Comparison of ENCODE assay signal across 23 cellular contexts in the genomic region with DNA sequence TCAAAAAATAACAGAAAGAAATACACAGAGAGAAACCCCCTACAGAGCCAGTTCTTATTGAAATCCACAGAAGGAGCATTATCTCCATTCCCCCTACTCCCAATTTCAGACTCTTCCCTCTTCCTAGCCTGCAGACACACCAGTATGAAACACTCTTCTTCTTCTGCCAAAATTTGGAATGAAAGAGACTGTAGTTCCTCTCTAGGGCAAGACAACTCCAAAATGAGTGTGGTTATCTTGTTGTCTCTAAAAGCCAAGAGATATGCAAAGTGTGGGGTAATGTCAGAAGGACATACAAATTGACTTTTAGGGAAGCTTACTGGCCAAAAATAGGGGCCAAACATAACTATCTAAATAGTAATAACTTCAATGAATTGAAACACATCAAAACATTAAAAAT.
"Had no signal": no experiment of that assay in that cellular context is flagged by ENCODE, and none has a peak within 500 bp of the region (broad histone marks: within the 10 kb centered on the region; RNA-seq: fewer than 3 reads in every experiment).

No MANE protein-coding gene starts in this region.

- H3K9me3 ChIP-seq: colonic mucosa, esophagus squamous epithelium, gastroesophageal sphincter, mucosa of descending colon, pancreas, prostate gland, testis had no signal

- H3K36me3 Mint-ChIP-seq: stimulated activated naive B cell treated with anti-CD40 and anti-IgM and Interleukin-4, amounts not matched to agents 10 μg/mL and 1 μg/mL and 100 μg/mL, for 72 hours had no signal

- ATAC-seq: gastroesophageal sphincter; left lung; naive thymus-derived CD8-positive, alpha-beta T cell; pancreas; stimulated activated naive B cell treated with anti-CD40 and anti-IgM and Interleukin-4, amounts not matched to agents 10 μg/mL and 1 μg/mL and 100 μg/mL, for 72 hours; stimulated activated naive CD8-positive, alpha-beta T cell treated with anti-CD3 and anti-CD28 coated beads, Interleukin-15, amount 100 ng/mL, for 72 hours; upper lobe of right lung had no signal

- H3K36me3 ChIP-seq: colonic mucosa, esophagus squamous epithelium, gastroesophageal sphincter, left lung, pancreas, prostate gland, sigmoid colon, tibial nerve, upper lobe of right lung had no signal

- H3K27me3 ChIP-seq: colonic mucosa, esophagus squamous epithelium, gastroesophageal sphincter, left lung, pancreas, sigmoid colon, testis, tibial nerve, upper lobe of right lung had no signal

- H3K4me1 Mint-ChIP-seq: immature natural killer cell; naive thymus-derived CD8-positive, alpha-beta T cell; neural crest cell; stimulated activated naive CD8-positive, alpha-beta T cell treated with anti-CD3 and anti-CD28 coated beads, Interleukin-15, amount 100 ng/mL, for 72 hours had no signal

- H3K27ac Mint-ChIP-seq: immature natural killer cell; naive thymus-derived CD8-positive, alpha-beta T cell; stimulated activated naive B cell treated with anti-CD40 and anti-IgM and Interleukin-4, amounts not matched to agents 10 μg/mL and 1 μg/mL and 100 μg/mL, for 72 hours; stimulated activated naive CD8-positive, alpha-beta T cell treated with anti-CD3 and anti-CD28 coated beads, Interleukin-15, amount 100 ng/mL, for 72 hours had no signal

- H3K27me3 Mint-ChIP-seq: naive thymus-derived CD8-positive, alpha-beta T cell; stimulated activated naive CD8-positive, alpha-beta T cell treated with anti-CD3 and anti-CD28 coated beads, Interleukin-15, amount 100 ng/mL, for 72 hours had no signal

- H3K4me3 ChIP-seq: colonic mucosa, esophagus squamous epithelium, gastroesophageal sphincter, left lung, lung, mucosa of descending colon, pancreas, prostate gland, sigmoid colon, skin epidermis, testis, tibial nerve, upper lobe of right lung had no signal

- H3K4me1 ChIP-seq: colonic mucosa, esophagus squamous epithelium, gastroesophageal sphincter, left lung, pancreas, prostate gland, sigmoid colon, testis had no signal

- H3K4me3 Mint-ChIP-seq: immature natural killer cell; naive thymus-derived CD8-positive, alpha-beta T cell; neural crest cell; stimulated activated naive B cell treated with anti-CD40 and anti-IgM and Interleukin-4, amounts not matched to agents 10 μg/mL and 1 μg/mL and 100 μg/mL, for 72 hours; stimulated activated naive CD8-positive, alpha-beta T cell treated with anti-CD3 and anti-CD28 coated beads, Interleukin-15, amount 100 ng/mL, for 72 hours had no signal

- H3K27ac ChIP-seq: colonic mucosa, esophagus squamous epithelium, gastroesophageal sphincter, left lung, pancreas, prostate gland, sigmoid colon, skin epidermis, testis, tibial nerve, upper lobe of right lung had no signal

- DNase-seq: colonic mucosa; dermis blood vessel endothelial cell; esophagus squamous epithelium; foreskin fibroblast; glutamatergic neuron; immature natural killer cell; left lung; mucosa of descending colon; naive thymus-derived CD8-positive, alpha-beta T cell; pancreas; sigmoid colon; stimulated activated CD4-positive, alpha-beta T cell treated with anti-CD3 and anti-CD28 coated beads, Interleukin-2, amount 100 ng/mL, for 24 hours; stimulated activated CD4-positive, alpha-beta T cell treated with anti-CD3 and anti-CD28 coated beads, Interleukin-4, amount 100 ng/mL, for 4 hours; stimulated activated naive B cell treated with anti-CD40 and anti-IgM and Interleukin-4, amounts not matched to agents 10 μg/mL and 1 μg/mL and 100 μg/mL, for 72 hours; stimulated activated naive CD8-positive, alpha-beta T cell treated with anti-CD3 and anti-CD28 coated beads, Interleukin-15, amount 100 ng/mL, for 72 hours; testis; upper lobe of right lung had no signal
